ENCODE assay signal across 25 cellular contexts in genomic region chr17:13575466-13575865, GRCh38. TPM values are rescaled to one million over a fixed set of nuclear protein-coding genes. Genes with fewer than 3 reads are reported as not detected.
DNase-seq lines count a peak whose midpoint lies in the region; ATAC-seq, FAIRE-seq and TF ChIP-seq lines count a peak whose summit lies in the region.
"Had no signal": no experiment of that assay in that cellular context is flagged by ENCODE, and none has a peak within 500 bp of the region (broad histone marks: within the 10 kb centered on the region; RNA-seq: fewer than 3 reads in every experiment).

No MANE protein-coding gene starts in this region.

- H2BK12ac ChIP-seq in H9 (ENCODE audit: insufficient read length, low read depth, low read length), result no peak overlapping the region

- H4K8ac ChIP-seq in H9 (replicated peaks; ENCODE audit: insufficient read length, low read depth, low read length) (no peak overlapping the region), mesendoderm (ENCODE audit: low read depth, low read length) (no peak overlapping the region)

- H2BK120ac ChIP-seq in H9 (ENCODE audit: low read depth, low read length, poor library complexity, severe bottlenecking), result no peak overlapping the region
- H2BK120ac ChIP-seq in mesendoderm (ENCODE audit: low read depth, low read length), result no peak overlapping the region

- no peak overlapping the region for H3K4ac ChIP-seq in H9 (ENCODE audit: low read depth, low read length)
- H3K4ac ChIP-seq in mesendoderm (ENCODE audit: low read depth, low read length), result no peak overlapping the region

- CTCF ChIA-PET in K562 (lab: Yijun Ruan, JAX; ENCODE audit: low intra/inter-chr PET ratio), result no interaction called here

- TF ChIP-seq RAD21 in K562 (CRISPR knock-in tag; conservative IDR thresholded peaks at IDR 0.05 in 1 of 2, IDR thresholded peaks at IDR 0.05 in 1 of 2), result no peak

- H3K36me3 Mint-ChIP-seq in H9 (ENCODE audit: insufficient read depth in 1 of 3, low read depth in 3 of 3) (peaks cover 14 to 37% (median 26%) of the 10 kb centered on the region in 3 experiments), glutamatergic neuron (ENCODE audit: unreplicated experiment) (peaks cover 20% of the 10 kb centered on the region)
- H3K36me3 Mint-ChIP-seq: CD4-positive, CD25-positive, alpha-beta regulatory T cell had no signal

- H3K14ac ChIP-seq in H9 (ENCODE audit: insufficient read depth, low read length), result no peak overlapping the region

- H3K4me3 ChIP-seq in NT2/D1 (ENCODE audit: insufficient read length, low read depth), result no peak overlapping the region
- no peak overlapping the region for H3K4me3 ChIP-seq in K562
- H3K4me3 ChIP-seq in mesendoderm (ENCODE audit: low read length), result no peak overlapping the region
- H3K4me3 ChIP-seq: BLaER1 had no signal

- no peak overlapping the region for H3K9ac ChIP-seq in H9 (ENCODE audit: extremely low read depth, insufficient read length, low read length)
- H3K9ac ChIP-seq in NT2/D1 (ENCODE audit: insufficient read length, low read depth), result no peak overlapping the region
- H3K9ac ChIP-seq in K562 (ENCODE audit: insufficient read depth in 1 of 2, low read depth in 2 of 2, low read length in 2 of 2), result no peak overlapping the region
- H3K9ac ChIP-seq in mesendoderm (ENCODE audit: low read length), result no peak overlapping the region
- H3K9ac ChIP-seq: BLaER1 had no signal

- H4K5ac ChIP-seq in H9 (ENCODE audit: insufficient read length, low read depth, low read length) (no peak overlapping the region), mesendoderm (ENCODE audit: low read length) (no peak overlapping the region)

- POLR2A ChIA-PET in K562 (lab: Yijun Ruan, JAX), result interaction anchor here (0.9 to 1.6 kb wide), 4 partner anchors 13 to 71 kb away, joined by 3 to 6 read pairs (median 4); no protein-coding TSS in a partner anchor

- no peaks in the 10 kb centered on the region for H3K23me2 ChIP-seq in H9 (ENCODE audit: insufficient read length, low read depth, low read length, poor library complexity, severe bottlenecking)

- H3K27ac Mint-ChIP-seq in H9, result peak overlapping the region; percentile 29 to 92 (median 84); a peak in 6 of 7 replicates
- no peak overlapping the region for H3K27ac Mint-ChIP-seq in glutamatergic neuron (ENCODE audit: unreplicated experiment)
- H3K27ac Mint-ChIP-seq: CD4-positive, CD25-positive, alpha-beta regulatory T cell had no signal

- peaks cover 30 to 42% of the 10 kb centered on the region in 2 experiments for H3K4me1 Mint-ChIP-seq in H9
- H3K4me1 Mint-ChIP-seq in glutamatergic neuron (ENCODE audit: low read depth, unreplicated experiment), result peaks cover 6% of the 10 kb centered on the region
- H3K4me1 Mint-ChIP-seq: CD4-positive, CD25-positive, alpha-beta regulatory T cell had no signal

- H4K20me1 ChIP-seq in H9 (ENCODE audit: control insufficient read depth, insufficient read depth, insufficient read length) (no peaks in the 10 kb centered on the region), K562 (replicated peaks; ENCODE audit: control insufficient read depth, insufficient read depth, low read length) (no peaks in the 10 kb centered on the region)
- H4K20me1 ChIP-seq: BLaER1 had no signal

- BruUV-seq in K562 (replicated peaks; lab: Mats Ljungman, UMichigan), result no TSS peak

- in situ Hi-C loops in K562 (cut with MboI), result no loop called here

- H3K27me3 ChIP-seq in H9 (ENCODE audit: insufficient read depth, low read length) (no peaks in the 10 kb centered on the region), NT2/D1 (ENCODE audit: insufficient read depth, insufficient read length) (no peaks in the 10 kb centered on the region), K562 (ENCODE audit: control insufficient read depth in 2 of 2, insufficient read depth in 2 of 2, low read length in 2 of 2) (no peaks in the 10 kb centered on the region), mesendoderm (ENCODE audit: insufficient read depth, low read length, poor library complexity) (no peaks in the 10 kb centered on the region)
- H3K27me3 ChIP-seq: BLaER1 had no signal

- peak; percentile 28; the same call in 1 of the 2 replicates for TF ChIP-seq EP300 in K562 (IDR thresholded peaks at IDR 0.05; ENCODE audit: low read length)

- no peak for TF ChIP-seq POLR2A in K562 (conservative IDR thresholded peaks at IDR 0.05)

- no peaks in the 10 kb centered on the region for H3K9me1 ChIP-seq in K562 (ENCODE audit: control insufficient read depth, insufficient read depth, low read length)

- no CpG with 5 or more reads among the region's 2 CpGs for WGBS in H9 (ENCODE audit: extremely low coverage, insufficient read length, low lambda C conversion rate)
- 18% methylated on average over 2 of the region's 2 CpGs for WGBS in K562 (ENCODE audit: insufficient coverage, low coverage, missing lambda C conversion rate)
- no CpG with 5 or more reads among the region's 2 CpGs for WGBS in mesendoderm (ENCODE audit: extremely low coverage, insufficient coverage, low lambda C conversion rate)

- peaks cover 3% of the 10 kb centered on the region; the same call in 1 of the 2 replicates for H3K4me1 ChIP-seq in H9 (ENCODE audit: insufficient read depth, low read length)
- H3K4me1 ChIP-seq in NT2/D1 (ENCODE audit: insufficient read depth, insufficient read length), result no peaks in the 10 kb centered on the region
- H3K4me1 ChIP-seq in K562 (replicated peaks in 1 of 2; ENCODE audit: control insufficient read depth in 2 of 2, insufficient read depth in 2 of 2, low read length in 2 of 2), result no peaks in the 10 kb centered on the region; a peak in 2 of 5 replicates
- peaks cover 11% of the 10 kb centered on the region for H3K4me1 ChIP-seq in mesendoderm (ENCODE audit: control insufficient read depth, low read depth, low read length)

- H2BK15ac ChIP-seq in H9 (ENCODE audit: low read depth, low read length) (no peak overlapping the region), mesendoderm (replicated peaks; ENCODE audit: low read depth) (no peak overlapping the region)

- TF ChIP-seq CTCF in H9 (conservative IDR thresholded peaks at IDR 0.05), result peak; percentile 14; the same call in 1 of the 3 replicates
- no peak for TF ChIP-seq CTCF in K562 (IDR thresholded peaks at IDR 0.05 in 2 of 3, conservative IDR thresholded peaks at IDR 0.05 in 1 of 3; ENCODE audit: insufficient read depth in 2 of 3, low read depth in 1 of 3, low read length in 3 of 3)
- TF ChIP-seq CTCF in glutamatergic neuron (IDR thresholded peaks at IDR 0.05; ENCODE audit: partially characterized antibody, unreplicated experiment), result no peak

- no peak overlapping the region for H3K18ac ChIP-seq in H9 (ENCODE audit: insufficient read length, low read depth, low read length)
- H3K18ac ChIP-seq in mesendoderm (ENCODE audit: low read length), result peak overlapping the region; percentile 60

- FAIRE-seq in K562 (lab: Jason Lieb, UNC), result no peak
- FAIRE-seq: GM12892, RCC 7860 had no signal

- H2AFZ ChIP-seq in H9 (ENCODE audit: low read length) (no peak overlapping the region), K562 (ENCODE audit: low read depth, low read length) (no peak overlapping the region)

- H3K4me3 Mint-ChIP-seq in H9, result peak overlapping the region in 1 of 2 experiments; percentile 38; a peak in 1 of 5 replicates
- no peak overlapping the region for H3K4me3 Mint-ChIP-seq in glutamatergic neuron (ENCODE audit: unreplicated experiment)
- H3K4me3 Mint-ChIP-seq: CD4-positive, CD25-positive, alpha-beta regulatory T cell; HFFc6 had no signal

- peaks cover 30 to 31% of the 10 kb centered on the region in 2 experiments for H3K9me3 Mint-ChIP-seq in H9
- peaks cover 8% of the 10 kb centered on the region for H3K9me3 Mint-ChIP-seq in glutamatergic neuron (ENCODE audit: unreplicated experiment)
- H3K9me3 Mint-ChIP-seq: HFFc6 had no signal

- no peak overlapping the region for H2BK20ac ChIP-seq in H9 (ENCODE audit: low read depth, low read length, poor library complexity, severe bottlenecking)

- H3K56ac ChIP-seq in H9 (ENCODE audit: insufficient read length, low read depth, low read length), result no peak overlapping the region
- H3K56ac ChIP-seq in mesendoderm (ENCODE audit: low read length), result peak overlapping the region; percentile 1

- H3K27ac ChIP-seq in H9 (ENCODE audit: insufficient read length, low read depth, low read length) (peak overlapping the region; percentile 46), K562 (ENCODE audit: extremely low read depth, low read depth, low read length) (no peak overlapping the region), mesendoderm (ENCODE audit: low read depth, low read length) (peak overlapping the region; percentile 78)
- H3K27ac ChIP-seq: BLaER1, HL-60 had no signal

- H3K36me3 ChIP-seq in NT2/D1 (ENCODE audit: insufficient read depth, insufficient read length, low read length) (no peaks in the 10 kb centered on the region), K562 (ENCODE audit: control insufficient read depth, insufficient read depth, low read length) (no peaks in the 10 kb centered on the region), mesendoderm (ENCODE audit: control insufficient read depth, insufficient read depth, low read length) (no peaks in the 10 kb centered on the region)
- H3K36me3 ChIP-seq: BLaER1 had no signal

- no peak overlapping the region for H4K91ac ChIP-seq in H9 (ENCODE audit: insufficient read length, low read depth, low read length)

- peak overlapping the region; percentile 22 for H3K4me2 ChIP-seq in H9 (ENCODE audit: insufficient read depth, insufficient read length, low read length)
- H3K4me2 ChIP-seq in K562 (ENCODE audit: insufficient read depth, low read length), result no peak overlapping the region
- H3K4me2 ChIP-seq in mesendoderm (ENCODE audit: low read length), result no peak overlapping the region
- H3K4me2 ChIP-seq: BLaER1 had no signal

- no peak overlapping the region for H3T11ph ChIP-seq in H9 (ENCODE audit: low read length)

- H2AK5ac ChIP-seq in H9 (ENCODE audit: insufficient read length, low read length) (no peak overlapping the region), mesendoderm (ENCODE audit: low read length) (no peak overlapping the region)

- H3K23ac ChIP-seq in H9 (ENCODE audit: insufficient read length, low read depth, low read length), result no peak overlapping the region
- H3K23ac ChIP-seq in mesendoderm (ENCODE audit: low read length), result no peak overlapping the region

- ATAC-seq in K562 (no peak), GM21515 (IDR thresholded peaks at IDR 0.05; ENCODE audit: unreplicated experiment) (no peak), HG02852 (IDR thresholded peaks at IDR 0.05; ENCODE audit: unreplicated experiment) (no peak)
- ATAC-seq: SK-N-SH treated with all-trans-retinoic acid at 6 μM for 48 hours had no signal

- H2BK5ac ChIP-seq in H9 (ENCODE audit: insufficient read length, low read length) (no peak overlapping the region), mesendoderm (ENCODE audit: low read length) (no peak overlapping the region)

- H3K79me2 ChIP-seq in H9 (ENCODE audit: insufficient read depth, low read length) (no peaks in the 10 kb centered on the region), K562 (ENCODE audit: control insufficient read depth, insufficient read depth, low read length) (peaks cover 18% of the 10 kb centered on the region; the same call in 1 of the 3 replicates), mesendoderm (ENCODE audit: control insufficient read depth, insufficient read depth, low read length) (no peaks in the 10 kb centered on the region)

- H3K79me1 ChIP-seq in H9 (ENCODE audit: insufficient read depth, low read depth, low read length, poor library complexity, severe bottlenecking), result no peaks in the 10 kb centered on the region
- H3K79me1 ChIP-seq in mesendoderm (ENCODE audit: low read length), result peaks cover 2% of the 10 kb centered on the region

- no peaks in the 10 kb centered on the region for H3K9me3 ChIP-seq in H9 (ENCODE audit: control insufficient read depth, low read depth, low read length)
- H3K9me3 ChIP-seq in NT2/D1 (ENCODE audit: insufficient read depth, low read length), result peaks cover 8% of the 10 kb centered on the region; the same call in 1 of the 2 replicates
- no peaks in the 10 kb centered on the region for H3K9me3 ChIP-seq in K562 (replicated peaks; ENCODE audit: control insufficient read depth, insufficient read depth, low read depth, low read length)

- DNase-seq in H9 (no peak), NT2/D1 (ENCODE audit: low read depth, low spot score) (peak; percentile 8), K562 (ENCODE audit: extremely low read depth in 1 of 4, low spot score in 3 of 4) (peak in 2 of 4 experiments; percentile 40 to 51), mesendoderm (peak; percentile 87), NCI-H526 (lab: John Stamatoyannopoulos, UW) (no peak), glutamatergic neuron (no peak)
- DNase-seq: CD4-positive, CD25-positive, alpha-beta regulatory T cell; DMS153; DND-41; HFFc6; KG1; NCI-H1048; NCI-H1417; NCI-H1694; NCI-H2081; NCI-H2227 treated with DMSO at 0.1 percent for 48 hours; NCI-H69; SIG-M5 had no signal

- intact Hi-C loops in K562 (cut with micrococcal nuclease), result no loop called here

- H3K27me3 Mint-ChIP-seq in H9 (ENCODE audit: low read depth) (no peaks in the 10 kb centered on the region; the same call in none of the 2 replicates), glutamatergic neuron (ENCODE audit: unreplicated experiment) (no peaks in the 10 kb centered on the region)

RNA-seq across cellular contexts. Expression of gene HS3ST3A1, which starts 26.3 kb away (rescaled TPM):
- total RNA-seq in H9 (2021) (3.2 and 3.4 TPM in 2 replicates), K562 (2014; rRNA removed) (14.8 and 18.5 TPM in 2 replicates), K562 (2014; rRNA removed; fragmentation: Illumina TruSeq; extraction: Trizol) (1.2 and 1.5 TPM in 2 replicates), K562 (2015; rRNA removed; fragmentation: Illumina TruSeq; extraction: Trizol) (8.0 and 8.1 TPM in 2 replicates), K562 (2021) (11.7 and 12.0 TPM in 2 replicates), glutamatergic neuron (ENCODE audit: unreplicated experiment) (1.1 TPM)
- 3.4 and 11.5 TPM in 2 replicates for total RNA-seq in K562 (2011; cell fraction: chromatin; rRNA removed; ENCODE audit: low replicate concordance)
- 17.2 and 19.7 TPM in 2 replicates for total RNA-seq in K562 (2011; cell fraction: nucleolus; rRNA removed)
- total RNA-seq in K562 (2011; cell fraction: nucleoplasm; rRNA removed), result 7.4 and 8.5 TPM in 2 replicates
- polyA plus RNA-seq in K562 (2011; rRNA removed) (2.3 TPM in 2 replicates), K562 (2014; fragmentation: Illumina TruSeq; extraction: Trizol) (1.7 and 9.6 TPM in 2 replicates), K562 (2014; fragmentation: Nextera tagmentation; extraction: Ambion mirVana) (under 1 TPM; 0.25 to 0.39 TPM), K562 (2014; rRNA removed) (6.6 and 9.1 TPM in 2 replicates)
- polyA plus RNA-seq in K562 (2011; cell fraction: cytosol; rRNA removed), result 5.0 and 13.1 TPM in 2 replicates
- 2.2 and 4.5 TPM in 2 replicates for polyA plus RNA-seq in K562 (2011; cell fraction: nucleus; rRNA removed)
- polyA plus RNA-seq in K562 (2012), result 5.5 and 6.8 TPM in 2 replicates
- 0.33 and 1.4 TPM in 2 replicates for polyA minus RNA-seq in K562 (2011; rRNA and poly(A)+ RNA removed)
- 11.8 and 18.3 TPM in 2 replicates for polyA minus RNA-seq in K562 (2011; cell fraction: cytosol; rRNA and poly(A)+ RNA removed)
- 10.0 and 15.2 TPM in 2 replicates for polyA minus RNA-seq in K562 (2011; cell fraction: nucleus; rRNA and poly(A)+ RNA removed)
- 12.0 TPM for polyA plus RNA-seq in mesendoderm (2013, experiment 1 of 2)
- polyA plus RNA-seq in mesendoderm (2013, experiment 2 of 2), result 10.6 TPM

Comparison
In these comparisons a context has a peak if more than half of its experiments do, and no peak if none do; other contexts are left out.
1. DNase-seq: peak in NT2/D1 (single experiment) and mesendoderm (single experiment); none in H9 (single experiment), NCI-H526 (0 of 2) and glutamatergic neuron (single experiment).